ENCODE assay signal across 8 cellular contexts in genomic region chr12:130344529-130344928, GRCh38. TPM values are rescaled to one million over a fixed set of nuclear protein-coding genes. Genes with fewer than 3 reads are reported as not detected.
"Had no signal": no experiment of that assay in that cellular context is flagged by ENCODE, and none has a peak within 500 bp of the region (broad histone marks: within the 10 kb centered on the region; RNA-seq: fewer than 3 reads in every experiment).

No MANE protein-coding gene starts in this region.

- H3K4me3 ChIP-seq: GM12878 had no signal

- DNase-seq: GDM1, GF-D8 had no signal

- FAIRE-seq: G401.6, GM12878, GM12891, GM12892, GM18507, GM19239 had no signal

- ATAC-seq: GM12878 had no signal

RNA-seq across cellular contexts. Expression of gene PIWIL1, which starts 6.8 kb away (rescaled TPM):
- total RNA-seq: GM12878 had no signal
- polyA plus RNA-seq: GM12878 had no signal
